ENCODE assay signal across 12 cellular contexts in the genomic region with DNA sequence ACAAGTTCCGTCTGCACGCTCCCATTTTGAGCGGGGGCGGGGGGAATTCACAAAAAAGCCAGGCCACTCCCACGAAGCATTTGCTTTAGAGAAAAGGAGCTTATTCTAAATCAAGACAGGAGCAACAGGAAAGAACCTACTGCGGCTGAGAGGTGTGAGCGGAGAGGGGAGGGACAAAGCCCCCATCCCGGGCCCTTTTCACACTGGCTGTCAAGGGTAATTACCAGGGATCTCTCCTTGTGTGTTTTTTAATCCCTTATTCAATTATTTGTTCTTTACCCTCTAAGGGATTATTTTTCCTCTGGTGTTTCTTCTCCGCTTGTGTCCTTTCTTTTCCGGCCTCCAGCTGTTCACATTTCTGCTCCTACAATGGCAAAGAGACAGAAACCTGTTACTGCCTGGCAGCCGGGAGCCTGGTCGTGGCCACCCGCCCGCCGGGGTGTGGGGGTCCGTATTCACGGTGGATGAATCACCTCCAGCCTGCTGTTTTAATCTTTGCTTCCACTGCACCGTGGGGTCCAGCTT.
DNase-seq lines count a peak whose midpoint lies in the region; ATAC-seq and TF ChIP-seq lines count a peak whose summit lies in the region.
"Had no signal": no experiment of that assay in that cellular context is flagged by ENCODE, and none has a peak within 500 bp of the region (broad histone marks: within the 10 kb centered on the region; RNA-seq: fewer than 3 reads in every experiment).

No MANE protein-coding gene starts in this region.

- H3K36me3 Mint-ChIP-seq in activated naive CD8-positive, alpha-beta T cell treated with anti-CD3 and anti-CD28 coated beads for 36 hours, result no peaks in the 10 kb centered on the region
- no peaks in the 10 kb centered on the region for H3K36me3 Mint-ChIP-seq in mesothelial cell of epicardium
- H3K36me3 Mint-ChIP-seq: CD8-positive, alpha-beta memory T cell had no signal

- DNase-seq in HCT116 (ENCODE audit: low read depth, low spot score) (no peak), mesothelial cell of epicardium (ENCODE audit: low spot score in 2 of 2, unreplicated experiment in 2 of 2) (no peak), SKM-1 (lab: John Stamatoyannopoulos, UW; ENCODE audit: unreplicated experiment) (no peak), UCSD-AML1 (lab: John Stamatoyannopoulos, UW; ENCODE audit: unreplicated experiment) (no peak), lower lobe of right lung (no peak), NCI-H187 (lab: John Stamatoyannopoulos, UW) (no peak)
- DNase-seq in activated naive CD8-positive, alpha-beta T cell treated with anti-CD3 and anti-CD28 coated beads for 36 hours, result peak; percentile 17
- DNase-seq: activated CD8-positive, alpha-beta memory T cell treated with anti-CD3 and anti-CD28 coated beads, Interleukin-2, amount 50 U/mL, for 4 hours; brain microvascular endothelial cell; CD8-positive, alpha-beta memory T cell; NCI-H526 treated with DMSO at 0.1 percent for 48 hours had no signal

- TF ChIP-seq RAD21 in HCT116 (IDR thresholded peaks at IDR 0.05; ENCODE audit: low read depth), result no peak

- ATAC-seq in HCT116, result no peak
- ATAC-seq in lower lobe of right lung, result no peak

- H3K4me1 ChIP-seq in BLaER1 (peaks cover 38% of the 10 kb centered on the region), HCT116 (ENCODE audit: control insufficient read depth in 1 of 2, insufficient read depth in 2 of 2, low read length in 2 of 2) (peaks cover 23 to 45% of the 10 kb centered on the region in 2 experiments), lower lobe of right lung (peaks cover 16% of the 10 kb centered on the region)

- no peaks in the 10 kb centered on the region for H3K9me2 ChIP-seq in HCT116 (ENCODE audit: insufficient read depth)

- RAD21 ChIA-PET in HCT116 (lab: Charles Lee; ENCODE audit: low non-redundant PET in 1 of 2, low total read pairs in 2 of 2, uncharacterized antibody in 2 of 2, unreplicated experiment in 2 of 2), result no interaction called here

- no peaks in the 10 kb centered on the region for H3K9me3 Mint-ChIP-seq in activated naive CD8-positive, alpha-beta T cell treated with anti-CD3 and anti-CD28 coated beads for 36 hours
- H3K9me3 Mint-ChIP-seq in mesothelial cell of epicardium, result no peaks in the 10 kb centered on the region
- H3K9me3 Mint-ChIP-seq: CD8-positive, alpha-beta memory T cell had no signal

- no peaks in the 10 kb centered on the region for H3K79me2 ChIP-seq in HCT116 (ENCODE audit: insufficient read depth, low read length)

- no peak for TF ChIP-seq POLR2A in HCT116 (IDR thresholded peaks at IDR 0.05; ENCODE audit: borderline replicate concordance, extremely low read depth, insufficient read depth, insufficient read length)

- POLR2A ChIA-PET in HCT116 (lab: Charles Lee), result no interaction called here

- no peak overlapping the region for H2AFZ ChIP-seq in HCT116 (ENCODE audit: low read depth, low read length, poor library complexity, severe bottlenecking)

- H3K4me3 Mint-ChIP-seq in activated naive CD8-positive, alpha-beta T cell treated with anti-CD3 and anti-CD28 coated beads for 36 hours, result no peak overlapping the region
- H3K4me3 Mint-ChIP-seq in mesothelial cell of epicardium, result peak overlapping the region; percentile 52
- H3K4me3 Mint-ChIP-seq: CD8-positive, alpha-beta memory T cell had no signal

- H3K9ac ChIP-seq in BLaER1, result 0 out of 2 replicates have a peak overlapping the region, but pooled peaks have one; percentile 9
- peak overlapping the region; percentile 23; the same call in 1 of the 2 replicates for H3K9ac ChIP-seq in HCT116 (ENCODE audit: low read length)

- CTCF ChIA-PET in HCT116 (lab: Charles Lee), result no interaction called here

- H3K4me1 Mint-ChIP-seq in activated naive CD8-positive, alpha-beta T cell treated with anti-CD3 and anti-CD28 coated beads for 36 hours, result peaks cover 6% of the 10 kb centered on the region
- H3K4me1 Mint-ChIP-seq in mesothelial cell of epicardium, result peaks cover 17% of the 10 kb centered on the region
- H3K4me1 Mint-ChIP-seq: CD8-positive, alpha-beta memory T cell had no signal

- H3K27me3 ChIP-seq in BLaER1 (0 out of 2 replicates have a peak, but pooled peaks cover 4% of the 10 kb centered on the region), HCT116 (ENCODE audit: insufficient read depth, low read length) (no peaks in the 10 kb centered on the region), lower lobe of right lung (ENCODE audit: low read depth) (peaks cover 15% of the 10 kb centered on the region)

- H3K9me3 ChIP-seq in BLaER1 (no peaks in the 10 kb centered on the region), HCT116 (ENCODE audit: control insufficient read depth in 1 of 2, insufficient read depth in 1 of 2, low read depth in 1 of 2, low read length in 2 of 2) (no peaks in the 10 kb centered on the region), lower lobe of right lung (no peaks in the 10 kb centered on the region)

- intact Hi-C loops in HCT116 (cut with micrococcal nuclease) (loop anchor here (1.0 kb wide), 1 partner anchor 196 kb away; no protein-coding TSS in a partner anchor), lower lobe of right lung (cut with DNase I) (no loop called here)

- H3K27ac Mint-ChIP-seq in activated naive CD8-positive, alpha-beta T cell treated with anti-CD3 and anti-CD28 coated beads for 36 hours, result no peak overlapping the region
- H3K27ac Mint-ChIP-seq in mesothelial cell of epicardium, result peak overlapping the region; percentile 7

- no TSS peak for BruUV-seq in HCT116 (replicated peaks; lab: Mats Ljungman, UMichigan)

- H3K36me3 ChIP-seq in BLaER1 (no peaks in the 10 kb centered on the region), HCT116 (ENCODE audit: control insufficient read depth in 1 of 2, insufficient read depth in 2 of 2, low read length in 2 of 2) (no peaks in the 10 kb centered on the region), lower lobe of right lung (no peaks in the 10 kb centered on the region)
- H3K36me3 ChIP-seq: brain microvascular endothelial cell had no signal

- TF ChIP-seq CTCF in HCT116 (IDR thresholded peaks at IDR 0.05 in 2 of 3, conservative IDR thresholded peaks at IDR 0.05 in 1 of 3; ENCODE audit: borderline replicate concordance in 1 of 3, insufficient read depth in 1 of 3, low read depth in 2 of 3, low read length in 2 of 3), result no peak
- TF ChIP-seq CTCF in mesothelial cell of epicardium (IDR thresholded peaks at IDR 0.05; ENCODE audit: unreplicated experiment), result no peak
- TF ChIP-seq CTCF in lower lobe of right lung (IDR thresholded peaks at IDR 0.05), result no peak

- peak overlapping the region; percentile 75 for H3K4me2 ChIP-seq in BLaER1
- H3K4me2 ChIP-seq in HCT116 (ENCODE audit: low read length), result peak overlapping the region; percentile 34

- H3K27ac ChIP-seq in BLaER1, result no peak overlapping the region
- H3K27ac ChIP-seq in HCT116 (ENCODE audit: low read depth, low read length), result peak overlapping the region; percentile 34; the same call in 1 of the 2 replicates
- H3K27ac ChIP-seq in lower lobe of right lung, result no peak overlapping the region
- H3K27ac ChIP-seq: brain microvascular endothelial cell had no signal

- no peak overlapping the region for H3K4me3 ChIP-seq in BLaER1
- no peak overlapping the region for H3K4me3 ChIP-seq in HCT116 (replicated peaks in 1 of 2; ENCODE audit: low read depth in 1 of 2, low read length in 2 of 2)
- no peak overlapping the region for H3K4me3 ChIP-seq in lower lobe of right lung

- no peaks in the 10 kb centered on the region for H4K20me1 ChIP-seq in BLaER1
- no peaks in the 10 kb centered on the region for H4K20me1 ChIP-seq in HCT116 (ENCODE audit: insufficient read depth)

- H3K27me3 Mint-ChIP-seq in activated naive CD8-positive, alpha-beta T cell treated with anti-CD3 and anti-CD28 coated beads for 36 hours, result peaks cover 54% of the 10 kb centered on the region
- peaks cover 38% of the 10 kb centered on the region for H3K27me3 Mint-ChIP-seq in mesothelial cell of epicardium (ENCODE audit: low read depth)

TF ChIP-seq in HCT116, 20 proteins besides CTCF, POLR2A, EP300 and RAD21:
- TF ChIP-seq, protein P1, sequence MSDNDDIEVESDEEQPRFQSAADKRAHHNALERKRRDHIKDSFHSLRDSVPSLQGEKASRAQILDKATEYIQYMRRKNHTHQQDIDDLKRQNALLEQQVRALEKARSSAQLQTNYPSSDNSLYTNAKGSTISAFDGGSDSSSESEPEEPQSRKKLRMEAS (IDR thresholded peaks at IDR 0.05), result no peak
- TF ChIP-seq TCF7L2 (IDR thresholded peaks at IDR 0.05; ENCODE audit: borderline replicate concordance, extremely low read depth, insufficient read depth, insufficient read length), result no peak
